ENCODE assay signal across 12 cellular contexts in genomic region chr2:158686166-158686792, GRCh38.
DNase-seq lines count a peak whose midpoint lies in the region; ATAC-seq and TF ChIP-seq lines count a peak whose summit lies in the region.
"Had no signal": no experiment of that assay in that cellular context is flagged by ENCODE, and none has a peak within 500 bp of the region (broad histone marks: within the 10 kb centered on the region; RNA-seq: fewer than 3 reads in every experiment).

No MANE protein-coding gene starts in this region.

- no peaks in the 10 kb centered on the region for H3K9me3 ChIP-seq in suprapubic skin

- WGBS in suprapubic skin = 45% methylated on average over 12 of the region's 12 CpGs

- no peak overlapping the region for H3K4me3 ChIP-seq in cardiac fibroblast (replicated peaks in 1 of 2; ENCODE audit: low read depth in 2 of 2, low read length in 2 of 2)
- H3K4me3 ChIP-seq in suprapubic skin = no peak overlapping the region

- TF ChIP-seq EP300 in suprapubic skin (IDR thresholded peaks at IDR 0.05) = no peak

- peaks cover 2% of the 10 kb centered on the region for H3K36me3 ChIP-seq in suprapubic skin

- CTCF ChIA-PET in HEK293T (lab: Yijun Ruan, JAX) = no interaction called here

- intact Hi-C loops in left cardiac atrium (cut with DNase I) = no loop called here

- TF ChIP-seq POLR2A in suprapubic skin (IDR thresholded peaks at IDR 0.05) = no peak

- peak; percentile 65 for DNase-seq in GM03348 (ENCODE audit: low spot score)
- peak; percentile 9 to 42 for DNase-seq in cardiac fibroblast (ENCODE audit: low read depth in 2 of 2)
- peak; percentile 55 for DNase-seq in left cardiac atrium
- DNase-seq in pons (ENCODE audit: low spot score) = peak; percentile 85
- DNase-seq in suprapubic skin (ENCODE audit: low spot score in 2 of 2) = no peak
- no peak for DNase-seq in DMS79 treated with DMSO at 0.1 percent for 48 hours (lab: John Stamatoyannopoulos, UW)
- DNase-seq in HEK293T (ENCODE audit: extremely low spot score) = no peak
- DNase-seq in NCI-H510A treated with DMSO at 0.1 percent for 48 hours (lab: John Stamatoyannopoulos, UW) = no peak
- DNase-seq: activated CD8-positive, alpha-beta memory T cell treated with anti-CD3 and anti-CD28 coated beads, Interleukin-2, amount 50 U/mL, for 4 hours; NCI-H446 treated with DMSO at 0.1 percent for 48 hours; stimulated activated CD4-positive, alpha-beta T cell treated with anti-CD3 and anti-CD28 coated beads, Interleukin-2, amount 100 ng/mL, for 24 hours had no signal

- no peak overlapping the region for H3K27ac ChIP-seq in suprapubic skin

- no peak for TF ChIP-seq CTCF in cardiac fibroblast (IDR thresholded peaks at IDR 0.05; ENCODE audit: low read depth, low read length)
- no peak for TF ChIP-seq CTCF in suprapubic skin (IDR thresholded peaks at IDR 0.05)

- H3K4me1 ChIP-seq in suprapubic skin = peaks cover 16% of the 10 kb centered on the region

- POLR2A ChIA-PET in HEK293T (lab: Yijun Ruan, JAX) = no interaction called here

- ATAC-seq in left cardiac atrium = peak; percentile 71 to 94
- ATAC-seq: stimulated activated memory B cell treated with anti-CD40 and anti-IgM and Interleukin-4, amounts not matched to agents 10 μg/mL and 1 μg/mL and 100 μg/mL, for 72 hours had no signal

- no peaks in the 10 kb centered on the region for H3K27me3 ChIP-seq in suprapubic skin

TF ChIP-seq in HEK293T, 16 proteins besides CTCF, POLR2A, EP300 and RAD21:
- TF ChIP-seq CTBP1 (IDR thresholded peaks at IDR 0.05; ENCODE audit: borderline replicate concordance) (no peak), HDGF (IDR thresholded peaks at IDR 0.05; ENCODE audit: borderline replicate concordance) (no peak), FOXA1 (IDR thresholded peaks at IDR 0.05) (no peak), SUZ12 (IDR thresholded peaks at IDR 0.05) (no peak)

Comparison
In these comparisons a context has a peak if more than half of its experiments do, and no peak if none do; other contexts are left out.
1. DNase-seq: peak in GM03348 (single experiment), cardiac fibroblast (2 of 2), left cardiac atrium (single experiment) and pons (single experiment); none in suprapubic skin (0 of 2), DMS79 treated with DMSO at 0.1 percent for 48 hours (single experiment), HEK293T (single experiment) and NCI-H510A treated with DMSO at 0.1 percent for 48 hours (single experiment).